9 cellular contexts compared by ENCODE assay signal in genomic region chr2:230439590-230439989, GRCh38. TPM values are rescaled to one million over a fixed set of nuclear protein-coding genes. Genes with fewer than 3 reads are reported as not detected.
A peak's percentile ranks its signal among the peaks of the same experiment; 100 is the strongest.
DNase-seq lines count a peak whose midpoint lies in the region; ATAC-seq, FAIRE-seq and TF ChIP-seq lines count a peak whose summit lies in the region.
"Had no signal": no experiment of that assay in that cellular context is flagged by ENCODE, and none has a peak within 500 bp of the region (broad histone marks: within the 10 kb centered on the region; RNA-seq: fewer than 3 reads in every experiment).

No MANE protein-coding gene starts in this region.

- intact Hi-C loops in endothelial cell of umbilical vein (cut with micrococcal nuclease) (no loop called here), sigmoid colon (cut with DNase I) (no loop called here)

- H3K36me3 ChIP-seq in GM23248 (ENCODE audit: low read depth) (peaks cover 18% of the 10 kb centered on the region; the same call in 1 of the 2 replicates), endothelial cell of umbilical vein (ENCODE audit: control insufficient read depth in 2 of 2, extremely low read depth in 1 of 2, insufficient read depth in 2 of 2, low read length in 2 of 2) (peaks cover 5 to 6% of the 10 kb centered on the region in 2 experiments), BE2C (no peaks in the 10 kb centered on the region), sigmoid colon (peaks cover 0 to 18% (median 4%) of the 10 kb centered on the region in 4 donors)

- peak; percentile 59 to 73 for DNase-seq in AML-193 (lab: John Stamatoyannopoulos, UW)
- no peak for DNase-seq in GM23248
- peak; percentile 81 for DNase-seq in SIG-M5 treated with dmso at 0.1 percent for 504 hours (lab: John Stamatoyannopoulos, UW; ENCODE audit: unreplicated experiment)
- DNase-seq in endothelial cell of umbilical vein (ENCODE audit: low read depth, low spot score), result peak; percentile 50
- no peak for DNase-seq in BE2C
- no peak for DNase-seq in sigmoid colon
- no peak for DNase-seq in NK-92 (lab: John Stamatoyannopoulos, UW; ENCODE audit: unreplicated experiment)
- DNase-seq: NCI-H2029 treated with DMSO at 0.1 percent for 48 hours had no signal

- H3K27me3 ChIP-seq in GM23248 (replicated peaks; ENCODE audit: insufficient read depth) (no peaks in the 10 kb centered on the region), endothelial cell of umbilical vein (ENCODE audit: control insufficient read depth in 2 of 2, insufficient read depth in 2 of 2, low read length in 2 of 2) (no peaks in the 10 kb centered on the region), BE2C (no peaks in the 10 kb centered on the region), sigmoid colon (no peaks in the 10 kb centered on the region)

- H2AFZ ChIP-seq in GM23248, result no peak overlapping the region
- no peak overlapping the region for H2AFZ ChIP-seq in endothelial cell of umbilical vein (ENCODE audit: low read depth, low read length)

- no TSS peak for BruUV-seq in endothelial cell of umbilical vein (replicated peaks; lab: Mats Ljungman, UMichigan)

- FAIRE-seq in endothelial cell of umbilical vein (lab: Jason Lieb, UNC), result peak; percentile 52

- CTCF ChIA-PET in endothelial cell of umbilical vein (lab: Charles Lee), result interaction anchor here (1.0 kb wide), 1 partner anchor 22 kb away, joined by 3 read pairs; no protein-coding TSS in a partner anchor

- 31 to 38% methylated on average over 2 of the region's 2 CpGs for WGBS in GM23248 (ENCODE audit: low coverage in 1 of 2, low lambda C conversion rate in 2 of 2, missing lambda C conversion rate in 2 of 2), 2 experiments
- 29 to 40% methylated on average over 2 of the region's 2 CpGs for WGBS in sigmoid colon, 2 donors

- ATAC-seq in HG03159 (IDR thresholded peaks at IDR 0.05; ENCODE audit: unreplicated experiment), result no peak

- H3K9me3 ChIP-seq in GM23248 (ENCODE audit: low read depth) (no peaks in the 10 kb centered on the region), endothelial cell of umbilical vein (replicated peaks; ENCODE audit: control insufficient read depth, insufficient read depth, low read length) (peaks cover 2% of the 10 kb centered on the region), BE2C (no peaks in the 10 kb centered on the region; the same call in 1 of the 2 replicates), sigmoid colon (no peaks in the 10 kb centered on the region)

- H3F3A ChIP-seq in GM23248 (ENCODE audit: insufficient read depth), result peaks cover 39% of the 10 kb centered on the region

- dilution Hi-C loops in endothelial cell of umbilical vein (cut with MboI; ENCODE audit: extremely low pct_ligation_motif_present, low sequenced_read_pairs), result no loop called here

- no peaks in the 10 kb centered on the region; the same call in 1 of the 2 replicates for H3K9me2 ChIP-seq in GM23248 (ENCODE audit: insufficient read depth)

- peak overlapping the region; percentile 35 for H3K4me2 ChIP-seq in GM23248 (ENCODE audit: unreplicated experiment)
- H3K4me2 ChIP-seq in endothelial cell of umbilical vein (ENCODE audit: insufficient read depth, low read length), result peak overlapping the region; percentile 93

- H3K4me1 ChIP-seq in GM23248 (ENCODE audit: insufficient read depth) (peaks cover 50% of the 10 kb centered on the region), endothelial cell of umbilical vein (ENCODE audit: control insufficient read depth, extremely low read depth, insufficient read depth, low read length) (peaks cover 35% of the 10 kb centered on the region), BE2C (no peaks in the 10 kb centered on the region), sigmoid colon (peaks cover 0 to 16% (median 9%) of the 10 kb centered on the region in 4 donors)

- TF ChIP-seq CTCF in endothelial cell of umbilical vein (IDR thresholded peaks at IDR 0.05; ENCODE audit: extremely low read depth in 1 of 2, insufficient read depth in 1 of 2, low read depth in 1 of 2, low read length in 2 of 2), result no peak
- no peak for TF ChIP-seq CTCF in BE2C (IDR thresholded peaks at IDR 0.05; ENCODE audit: low read depth, low read length)
- TF ChIP-seq CTCF in sigmoid colon (IDR thresholded peaks at IDR 0.05), result no peak

- POLR2A ChIA-PET in endothelial cell of umbilical vein (lab: Charles Lee), result no interaction called here

- H4K20me1 ChIP-seq in GM23248 (ENCODE audit: insufficient read depth), result no peaks in the 10 kb centered on the region
- no peaks in the 10 kb centered on the region for H4K20me1 ChIP-seq in endothelial cell of umbilical vein (replicated peaks; ENCODE audit: control insufficient read depth, extremely low read depth, insufficient read depth, low read length)

- TF ChIP-seq EP300 in sigmoid colon (IDR thresholded peaks at IDR 0.05), result no peak

- in situ Hi-C loops in GM23248 (cut with MboI), result no loop called here

- H3K79me2 ChIP-seq in GM23248 (ENCODE audit: insufficient read depth) (peaks cover 97% of the 10 kb centered on the region), endothelial cell of umbilical vein (ENCODE audit: control insufficient read depth, insufficient read depth, low read length) (peaks cover 57% of the 10 kb centered on the region)

- no peaks in the 10 kb centered on the region for H3K9me1 ChIP-seq in endothelial cell of umbilical vein (replicated peaks; ENCODE audit: control insufficient read depth, extremely low read depth, insufficient read depth, low read length)

- no peak overlapping the region for H3K9ac ChIP-seq in GM23248
- peak overlapping the region; percentile 27 for H3K9ac ChIP-seq in endothelial cell of umbilical vein (replicated peaks; ENCODE audit: extremely low read depth, insufficient read depth, low read length)

- TF ChIP-seq POLR2A in endothelial cell of umbilical vein (IDR thresholded peaks at IDR 0.05; ENCODE audit: low read depth, low read length) (no peak), sigmoid colon (IDR thresholded peaks at IDR 0.05) (no peak)

- no peak overlapping the region for H3K27ac ChIP-seq in GM23248
- peak overlapping the region; percentile 50 for H3K27ac ChIP-seq in endothelial cell of umbilical vein (ENCODE audit: insufficient read depth, low read depth, low read length)
- H3K27ac ChIP-seq in sigmoid colon, result peak overlapping the region in 1 of 4 donors; percentile 14

- peak overlapping the region; percentile 18; the same call in 1 of the 2 replicates for H3K4me3 ChIP-seq in GM23248
- H3K4me3 ChIP-seq in endothelial cell of umbilical vein (replicated peaks in 1 of 3; ENCODE audit: insufficient read depth in 1 of 3, low read depth in 1 of 3, low read length in 3 of 3), result peak overlapping the region in 1 of 3 experiments; percentile 43
- no peak overlapping the region for H3K4me3 ChIP-seq in BE2C (ENCODE audit: low read depth, low read length)
- H3K4me3 ChIP-seq in sigmoid colon, result no peak overlapping the region

TF ChIP-seq in endothelial cell of umbilical vein, 7 proteins besides CTCF, POLR2A, EP300 and RAD21:
- TF ChIP-seq MAX (IDR thresholded peaks at IDR 0.05; ENCODE audit: insufficient read depth, insufficient read length), result no peak
- TF ChIP-seq MYC (IDR thresholded peaks at IDR 0.05; ENCODE audit: low read depth, low read length), result no peak
- TF ChIP-seq POLR2AphosphoS5 (IDR thresholded peaks at IDR 0.05; ENCODE audit: insufficient read depth, low read depth, low read length), result no peak
- peak; percentile 64 for TF ChIP-seq FOS (IDR thresholded peaks at IDR 0.05; ENCODE audit: borderline replicate concordance, insufficient read depth, low read length)
- TF ChIP-seq GATA2 (IDR thresholded peaks at IDR 0.05; ENCODE audit: insufficient read depth, insufficient read length, low read depth, low read length), result peak; percentile 83
- TF ChIP-seq JUN (IDR thresholded peaks at IDR 0.05; ENCODE audit: borderline replicate concordance, insufficient read depth, insufficient read length, low read depth), result peak; percentile 42
- TF ChIP-seq EZH2 (IDR thresholded peaks at IDR 0.05; ENCODE audit: borderline replicate concordance, low read depth, low read length, severe bottlenecking), result no peak

RNA-seq across cellular contexts. Expression of gene SP100, which starts 23.6 kb away (rescaled TPM):
- 73.5 and 75.8 TPM in 2 replicates for total RNA-seq in GM23248 (2014; rRNA removed; shearing (Covaris generic))
- polyA plus RNA-seq in GM23248 (2016; fragmentation: Nextera tagmentation; extraction: Ambion mirVana) (108 TPM in 2 replicates), endothelial cell of umbilical vein (24.2 and 33.7 TPM in 2 replicates), sigmoid colon (10 to 100 TPM; 50.4 to 91.0 (median 55.9) TPM)
- total RNA-seq in endothelial cell of umbilical vein (90.6 and 108 TPM in 2 replicates), sigmoid colon (100 to 1,000 TPM in 3 of 4 donors, 10 to 100 TPM in 1; 91.2 to 141 (median 113) TPM)
- 61.2 and 63.7 TPM in 2 replicates for polyA plus RNA-seq in endothelial cell of umbilical vein (2011; cell fraction: cytosol; rRNA removed)
- polyA plus RNA-seq in endothelial cell of umbilical vein (2011; cell fraction: nucleus; rRNA removed), result 109 and 143 TPM in 2 replicates
- polyA plus RNA-seq in endothelial cell of umbilical vein (2012), result 125 and 163 TPM in 2 replicates
- polyA minus RNA-seq in endothelial cell of umbilical vein, result 61.4 and 63.8 TPM in 2 replicates
- 13.2 TPM for polyA minus RNA-seq in endothelial cell of umbilical vein (2011; cell fraction: cytosol; rRNA and poly(A)+ RNA removed)
- 156 and 181 TPM in 2 replicates for polyA minus RNA-seq in endothelial cell of umbilical vein (2011; cell fraction: nucleus; rRNA and poly(A)+ RNA removed)
- 0.79 TPM for polyA plus RNA-seq in BE2C (2012; ENCODE audit: insufficient read depth, insufficient read length, low read depth)

Comparison
In these comparisons a context has a peak if more than half of its experiments do, and no peak if none do; other contexts are left out.
1. DNase-seq: peak in AML-193 (2 of 2), SIG-M5 treated with dmso at 0.1 percent for 504 hours (single experiment) and endothelial cell of umbilical vein (single experiment); none in GM23248 (single experiment), BE2C (single experiment), sigmoid colon (single experiment) and NK-92 (single experiment).